Comparison of ENCODE assay signal across 11 cellular contexts in genomic region chr18:58224425-58224750, GRCh38.
A peak's percentile ranks its signal among the peaks of the same experiment; 100 is the strongest.
DNase-seq lines count a peak whose midpoint lies in the region; ATAC-seq and TF ChIP-seq lines count a peak whose summit lies in the region.
"Had no signal": no experiment of that assay in that cellular context is flagged by ENCODE, and none has a peak within 500 bp of the region (broad histone marks: within the 10 kb centered on the region; RNA-seq: fewer than 3 reads in every experiment).

No MANE protein-coding gene starts in this region.

- H3K27me3 Mint-ChIP-seq in memory B cell, result no peaks in the 10 kb centered on the region

- DNase-seq in brain microvascular endothelial cell (no peak), memory B cell (ENCODE audit: low spot score in 2 of 2) (no peak), suprapubic skin (ENCODE audit: low spot score in 2 of 2) (no peak), superior temporal gyrus (ENCODE audit: extremely low spot score) (no peak), NCI-H2227 (lab: John Stamatoyannopoulos, UW; ENCODE audit: unreplicated experiment) (no peak)
- DNase-seq: activated CD4-positive, alpha-beta T cell treated with anti-CD3 and anti-CD28 coated beads for 4 hours; stimulated activated CD4-positive, alpha-beta T cell treated with anti-CD3 and anti-CD28 coated beads, Interleukin-4, amount 100 ng/mL, for 4 hours had no signal

- no peaks in the 10 kb centered on the region for H3K36me3 ChIP-seq in HUES48 (ENCODE audit: control insufficient read depth, insufficient read depth, low read length)
- no peaks in the 10 kb centered on the region for H3K36me3 ChIP-seq in brain microvascular endothelial cell (replicated peaks)
- H3K36me3 ChIP-seq in suprapubic skin, result no peaks in the 10 kb centered on the region

- no peak for TF ChIP-seq CTCF in brain microvascular endothelial cell (IDR thresholded peaks at IDR 0.05; ENCODE audit: low read depth, low read length, missing control alignments)
- no peak for TF ChIP-seq CTCF in suprapubic skin (IDR thresholded peaks at IDR 0.05)

- 38% methylated on average over 2 of the region's 2 CpGs for WGBS in suprapubic skin

- H3K4me1 ChIP-seq in HUES48 (ENCODE audit: control insufficient read depth, insufficient read depth, low read length), result peaks cover 86% of the 10 kb centered on the region
- H3K4me1 ChIP-seq in suprapubic skin, result peaks cover 40% of the 10 kb centered on the region

- no peak for TF ChIP-seq POLR2A in suprapubic skin (IDR thresholded peaks at IDR 0.05)

- TF ChIP-seq EP300 in suprapubic skin (IDR thresholded peaks at IDR 0.05), result no peak

- peaks cover 48% of the 10 kb centered on the region for H3K4me1 Mint-ChIP-seq in memory B cell

- H3K27ac ChIP-seq in HUES48 (ENCODE audit: low read depth, low read length) (peak overlapping the region; percentile 32), brain microvascular endothelial cell (peak overlapping the region; percentile 94), suprapubic skin (peak overlapping the region; percentile 83)

- no peak overlapping the region for H3K4me3 ChIP-seq in HUES48 (ENCODE audit: low read depth, low read length)
- H3K4me3 ChIP-seq in brain microvascular endothelial cell (ENCODE audit: low read depth, low read length), result peak overlapping the region; percentile 66
- H3K4me3 ChIP-seq in suprapubic skin, result no peak overlapping the region

- H3K27ac Mint-ChIP-seq in memory B cell, result peak overlapping the region; percentile 84
- H3K27ac Mint-ChIP-seq: activated naive CD8-positive, alpha-beta T cell had no signal

- H3K9ac ChIP-seq in HUES48 (ENCODE audit: low read depth, low read length), result no peak overlapping the region

- H3K9me3 ChIP-seq in HUES48 (ENCODE audit: control insufficient read depth, insufficient read depth, low read length) (no peaks in the 10 kb centered on the region), suprapubic skin (no peaks in the 10 kb centered on the region)

- no peaks in the 10 kb centered on the region for H3K36me3 Mint-ChIP-seq in memory B cell
- H3K36me3 Mint-ChIP-seq: activated naive CD8-positive, alpha-beta T cell had no signal

- ATAC-seq in memory B cell (ENCODE audit: low read depth) (no peak), GM18870 (IDR thresholded peaks at IDR 0.05; ENCODE audit: unreplicated experiment) (no peak), HG02623 (IDR thresholded peaks at IDR 0.05; ENCODE audit: unreplicated experiment) (no peak)

- peak overlapping the region; percentile 49 for H3K4me3 Mint-ChIP-seq in memory B cell
- H3K4me3 Mint-ChIP-seq: activated naive CD8-positive, alpha-beta T cell had no signal

- in situ Hi-C loops in brain microvascular endothelial cell (cut with HindIII; ENCODE audit: low pct_ligation_motif_present, low sequenced_read_pairs), result no loop called here

- no peaks in the 10 kb centered on the region for H3K9me3 Mint-ChIP-seq in memory B cell

- H3K27me3 ChIP-seq in HUES48 (ENCODE audit: control insufficient read depth, insufficient read depth, low read length), result no peaks in the 10 kb centered on the region
- no peaks in the 10 kb centered on the region for H3K27me3 ChIP-seq in brain microvascular endothelial cell (replicated peaks)
- H3K27me3 ChIP-seq in suprapubic skin, result no peaks in the 10 kb centered on the region

Comparison
In these comparisons a context has a peak if more than half of its experiments do, and no peak if none do; other contexts are left out.
1. H3K27ac ChIP-seq: peak in every context shown above with its lines; median percentile 94 in brain microvascular endothelial cell; 83 in suprapubic skin; 32 in HUES48.